In genomic region chr19:8390617-8390981, GRCh38 we compare ENCODE assay signal across 8 cellular contexts. TPM values are rescaled to one million over a fixed set of nuclear protein-coding genes. Genes with fewer than 3 reads are reported as not detected.
DNase-seq lines count a peak whose midpoint lies in the region; ATAC-seq, FAIRE-seq and TF ChIP-seq lines count a peak whose summit lies in the region.

No MANE protein-coding gene starts in this region.

- TF ChIP-seq CTCF in GM13976 (IDR thresholded peaks at IDR 0.05; ENCODE audit: borderline replicate concordance, control extremely low read depth, extremely low read depth, insufficient read depth, missing control alignments) (no peak), ascending aorta (IDR thresholded peaks at IDR 0.05) (no peak)

- no peaks in the 10 kb centered on the region for H3K9me3 ChIP-seq in ascending aorta
- H3K9me3 ChIP-seq in right cardiac atrium (ENCODE audit: control insufficient read depth, low read length): no peaks in the 10 kb centered on the region

- no peaks in the 10 kb centered on the region for H3K27me3 ChIP-seq in ascending aorta
- no peaks in the 10 kb centered on the region for H3K27me3 ChIP-seq in right cardiac atrium (ENCODE audit: control insufficient read depth, insufficient read depth)

- H3K36me3 ChIP-seq in ascending aorta: no peaks in the 10 kb centered on the region

- WGBS in right cardiac atrium: 1% methylated on average over 28 of the region's 28 CpGs

- intact Hi-C loops in ascending aorta (cut with DNase I) (loop anchor here (1.0 kb wide), 3 partner anchors 23 to 470 kb away; partner anchors contain the start of genes MARCHF2 and SNAPC2), right cardiac atrium (cut with DNase I) (loop anchor here in 1 of 4 donors (5.0 kb wide), 1 partner anchor 33 kb away; no protein-coding TSS in a partner anchor)

- peak; percentile 96 for DNase-seq in GM13976 (ENCODE audit: low spot score)
- peak; percentile 42 for DNase-seq in NCI-H146 treated with DMSO at 0.1 percent for 48 hours (lab: John Stamatoyannopoulos, UW; ENCODE audit: unreplicated experiment)
- peak; percentile 84 for DNase-seq in T-helper 22 cell (ENCODE audit: low read depth)
- peak; percentile 82 to 96 for DNase-seq in ascending aorta (ENCODE audit: low spot score in 2 of 2)
- peak; percentile 97 to 99 (median 98) for DNase-seq in right cardiac atrium
- peak; percentile 79 for DNase-seq in pulmonary artery endothelial cell (ENCODE audit: low read depth, low spot score)
- DNase-seq in urothelium cell line (ENCODE audit: low spot score): peak; percentile 85

- H3K4me3 ChIP-seq in ascending aorta (peak overlapping the region; percentile 97 to 100), right cardiac atrium (ENCODE audit: low read length) (peak overlapping the region; percentile 97)

- peak overlapping the region; percentile 100 for H3K27ac ChIP-seq in ascending aorta
- H3K27ac ChIP-seq in right cardiac atrium (ENCODE audit: low read length): peak overlapping the region; percentile 100

- H3K4me1 ChIP-seq in ascending aorta (peaks cover 18 to 42% of the 10 kb centered on the region in 2 donors), right cardiac atrium (ENCODE audit: control insufficient read depth, insufficient read depth, low read length) (peaks cover 25% of the 10 kb centered on the region)

- ATAC-seq in HG02870 (IDR thresholded peaks at IDR 0.05; ENCODE audit: unreplicated experiment): peak; percentile 33
- peak; percentile 85 to 89 for ATAC-seq in right cardiac atrium

- no peak for FAIRE-seq in urothelium cell line (lab: Jason Lieb, UNC)

- in situ Hi-C loops in GM13976 (cut with MboI; ENCODE audit: low sequenced_read_pairs, unreplicated experiment): no loop called here

RNA-seq across cellular contexts. Expression of gene RAB11B, which starts 0.4 kb away (rescaled TPM):
- 70.8 TPM for total RNA-seq in ascending aorta
- total RNA-seq in right cardiac atrium: 100 to 1,000 TPM; 145 to 201 (median 158) TPM
- polyA plus RNA-seq in right cardiac atrium: 157 TPM
- 38.4 and 51.9 TPM in 2 replicates for total RNA-seq in pulmonary artery endothelial cell

RNA-seq across cellular contexts. Expression of gene MARCHF2, which starts 22.5 kb away (rescaled TPM):
- total RNA-seq in ascending aorta: 151 TPM
- 100 to 1,000 TPM in 3 of 4 donors, 10 to 100 TPM in 1; 94.2 to 106 (median 104) TPM for total RNA-seq in right cardiac atrium
- 107 TPM for polyA plus RNA-seq in right cardiac atrium
- total RNA-seq in pulmonary artery endothelial cell: 113 and 149 TPM in 2 replicates

RNA-seq across cellular contexts. Expression of gene ANGPTL4, which starts 26.6 kb away (rescaled TPM):
- 161 TPM for total RNA-seq in ascending aorta
- total RNA-seq in right cardiac atrium: 10 to 100 TPM in 1 of 4 donors, 1 to 10 TPM in 3; 5.9 to 89.3 (median 7.8) TPM
- polyA plus RNA-seq in right cardiac atrium: 24.1 TPM
- total RNA-seq in pulmonary artery endothelial cell: 4.3 and 13.2 TPM in 2 replicates

RNA-seq across cellular contexts. Expression of gene KANK3, which starts 47.5 kb away (rescaled TPM):
- total RNA-seq in ascending aorta: 47.4 TPM
- 10 to 100 TPM; 10.1 to 14.0 (median 13.2) TPM for total RNA-seq in right cardiac atrium
- 12.5 TPM for polyA plus RNA-seq in right cardiac atrium
- 12.1 and 18.4 TPM in 2 replicates for total RNA-seq in pulmonary artery endothelial cell

RNA-seq across cellular contexts. Expression of gene HNRNPM, which starts 54.2 kb away (rescaled TPM):
- 198 TPM for total RNA-seq in ascending aorta
- 100 to 1,000 TPM; 106 to 128 (median 120) TPM for total RNA-seq in right cardiac atrium
- polyA plus RNA-seq in right cardiac atrium: 67.9 TPM
- 91.6 and 122 TPM in 2 replicates for total RNA-seq in pulmonary artery endothelial cell

Comparison
In these comparisons a context has a peak if more than half of its experiments do, and no peak if none do; other contexts are left out.
1. Peak in every context shown above with its lines: DNase-seq, ATAC-seq, H3K4me3 ChIP-seq and H3K27ac ChIP-seq.
2. DNase-seq: peak in every context shown above with its lines; median percentile 98 in right cardiac atrium; 96 in GM13976; 89 in ascending aorta; 85 in urothelium cell line; 84 in T-helper 22 cell; 79 in pulmonary artery endothelial cell; 42 in NCI-H146 treated with DMSO at 0.1 percent for 48 hours.